1 cellular context compared by ENCODE assay signal in the genomic region with DNA sequence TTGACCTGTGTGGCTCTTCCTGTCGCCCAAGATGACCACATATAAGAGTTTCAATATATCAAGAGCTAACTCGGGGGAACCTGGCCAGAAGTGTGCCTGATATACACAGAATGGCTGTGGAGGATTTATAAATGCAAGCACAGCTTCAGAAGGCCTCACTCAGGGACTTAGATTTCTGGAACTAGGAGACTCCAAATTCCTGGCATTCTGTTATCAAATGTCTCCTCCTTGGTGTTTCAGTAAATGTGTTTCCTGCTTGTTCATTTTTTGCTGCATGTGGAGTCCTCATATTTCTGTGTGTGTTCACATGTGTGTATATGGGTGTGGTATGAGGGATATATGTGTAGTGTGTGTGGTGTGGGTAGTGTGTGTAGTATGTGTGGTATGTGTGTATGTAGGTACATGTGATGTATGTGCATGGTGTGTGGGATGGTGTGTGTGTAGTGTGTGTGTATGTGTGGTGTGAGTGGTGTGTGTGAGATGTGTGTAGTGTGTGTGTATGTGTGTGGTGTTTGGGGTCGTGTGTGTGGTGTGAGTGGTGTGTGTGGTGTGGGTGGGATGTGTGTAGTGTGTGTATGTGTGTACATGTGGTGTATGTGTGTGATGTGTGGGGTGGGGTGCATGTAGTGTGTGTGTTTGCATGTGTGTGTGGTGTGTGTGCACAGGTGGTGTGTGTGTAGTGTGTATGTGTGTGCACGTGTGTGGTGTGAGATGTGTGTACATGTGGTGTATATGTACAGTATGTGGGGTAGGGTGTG.
TF ChIP-seq lines count a peak whose summit lies in the region.

No MANE protein-coding gene starts in this region.

TF ChIP-seq in IMR-90, 13 proteins besides CTCF, POLR2A, EP300 and RAD21:
- TF ChIP-seq CHD1 (IDR thresholded peaks at IDR 0.05; ENCODE audit: low read depth, low read length) (no peak), ELK1 (IDR thresholded peaks at IDR 0.05; ENCODE audit: borderline replicate concordance, low read depth, low read length) (no peak), SMC3 (IDR thresholded peaks at IDR 0.05; ENCODE audit: low read depth, low read length) (no peak), NFE2L2 (IDR thresholded peaks at IDR 0.05; ENCODE audit: low read depth, low read length) (no peak), FOS (IDR thresholded peaks at IDR 0.05; ENCODE audit: low read depth, low read length) (no peak), CEBPB (IDR thresholded peaks at IDR 0.05; ENCODE audit: low read depth, low read length) (no peak), MAZ (IDR thresholded peaks at IDR 0.05; ENCODE audit: borderline replicate concordance, low read depth, low read length) (no peak), MXI1 (IDR thresholded peaks at IDR 0.05; ENCODE audit: borderline replicate concordance, low read depth, low read length) (no peak), RCOR1 (IDR thresholded peaks at IDR 0.05; ENCODE audit: insufficient replicate concordance, low read length) (no peak), RFX5 (IDR thresholded peaks at IDR 0.05; ENCODE audit: low read depth, low read length) (no peak), MAFK (IDR thresholded peaks at IDR 0.05; ENCODE audit: low read depth, low read length) (no peak)
- TF ChIP-seq, protein P1, sequence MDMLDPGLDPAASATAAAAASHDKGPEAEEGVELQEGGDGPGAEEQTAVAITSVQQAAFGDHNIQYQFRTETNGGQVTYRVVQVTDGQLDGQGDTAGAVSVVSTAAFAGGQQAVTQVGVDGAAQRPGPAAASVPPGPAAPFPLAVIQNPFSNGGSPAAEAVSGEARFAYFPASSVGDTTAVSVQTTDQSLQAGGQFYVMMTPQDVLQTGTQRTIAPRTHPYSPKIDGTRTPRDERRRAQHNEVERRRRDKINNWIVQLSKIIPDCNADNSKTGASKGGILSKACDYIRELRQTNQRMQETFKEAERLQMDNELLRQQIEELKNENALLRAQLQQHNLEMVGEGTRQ (IDR thresholded peaks at IDR 0.05; ENCODE audit: low read depth, low read length) = no peak
